ENCODE assay signal across 8 cellular contexts in the genomic region with DNA sequence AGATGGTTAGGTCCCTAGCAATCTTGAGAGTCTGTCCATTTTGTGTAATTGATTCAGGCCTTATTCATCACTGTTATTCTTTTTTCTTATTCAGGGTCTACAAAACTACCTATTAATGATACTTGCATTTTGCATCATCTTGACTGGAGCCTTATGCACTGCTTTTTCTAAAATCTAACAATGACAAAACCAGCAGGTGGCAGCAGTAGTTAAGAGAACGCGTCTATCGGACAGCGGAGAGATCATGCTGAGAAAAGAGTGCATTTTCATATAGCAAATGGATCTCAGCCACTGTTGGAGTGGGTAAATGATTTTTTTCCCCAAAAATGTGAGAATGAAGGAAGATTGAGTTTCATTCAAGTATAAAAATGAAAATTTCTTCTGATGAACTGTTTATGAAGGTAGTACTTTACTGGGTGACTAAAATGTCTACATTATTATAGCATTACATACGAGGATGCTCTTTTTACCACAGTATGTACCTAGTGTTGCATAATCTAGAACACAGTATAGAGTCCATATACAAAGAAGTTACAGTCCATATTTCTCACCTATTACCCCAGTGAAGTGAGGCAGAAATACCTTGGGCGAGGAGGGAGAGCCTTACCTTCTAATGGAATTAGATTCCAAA. TPM values are rescaled to one million over a fixed set of nuclear protein-coding genes. Genes with fewer than 3 reads are reported as not detected.
DNase-seq lines count a peak whose midpoint lies in the region; ATAC-seq, FAIRE-seq and TF ChIP-seq lines count a peak whose summit lies in the region.

No MANE protein-coding gene starts in this region.

- TF ChIP-seq CTCF in D721Med (IDR thresholded peaks at IDR 0.05; ENCODE audit: insufficient read depth, missing control alignments) (peak; percentile 79), fibroblast of the aortic adventitia (IDR thresholded peaks at IDR 0.05; ENCODE audit: insufficient read depth, low read length) (peak; percentile 66)

- no peak overlapping the region for H3K4me3 ChIP-seq in fibroblast of the aortic adventitia (ENCODE audit: low read depth, low read length)

- FAIRE-seq in D721Med (lab: Jason Lieb, UNC), result peak; percentile 82
- peak; percentile 89 for FAIRE-seq in GM19239 (lab: Jason Lieb, UNC)

- DNase-seq in D721Med (ENCODE audit: insufficient read length, low spot score), result no peak
- peak; percentile 18 for DNase-seq in GM19239 (ENCODE audit: insufficient read length, low spot score)
- peak; percentile 10 for DNase-seq in NCI-H2171 (lab: John Stamatoyannopoulos, UW)
- peak; percentile 24 for DNase-seq in activated CD8-positive, alpha-beta memory T cell treated with anti-CD3 and anti-CD28 coated beads, Interleukin-2, amount 50 U/mL, for 4 hours
- DNase-seq in fibroblast of the aortic adventitia (ENCODE audit: low read depth), result peak; percentile 78
- DNase-seq in nucleus accumbens (lab: John Stamatoyannopoulos, UW), result peak in 36 of 56 donors; percentile 5 to 82 (median 42)
- no peak for DNase-seq in GOT3 (lab: John Stamatoyannopoulos, UW)

- peak; percentile 75 for ATAC-seq in HG03135 (IDR thresholded peaks at IDR 0.05; ENCODE audit: unreplicated experiment)

RNA-seq across cellular contexts. Expression of a gene that starts 43.2 kb away (rescaled TPM):
- total RNA-seq in fibroblast of the aortic adventitia (ENCODE audit: low replicate concordance), result 5.6 and 8.3 TPM in 2 replicates

Comparison
In these comparisons a context has a peak if more than half of its experiments do, and no peak if none do; other contexts are left out.
1. DNase-seq: peak in GM19239 (single experiment), NCI-H2171 (single experiment), activated CD8-positive, alpha-beta memory T cell treated with anti-CD3 and anti-CD28 coated beads, Interleukin-2, amount 50 U/mL, for 4 hours (single experiment), fibroblast of the aortic adventitia (single experiment) and nucleus accumbens (36 of 56); none in D721Med (single experiment) and GOT3 (single experiment).